Comparison of ENCODE assay signal across 9 cellular contexts in the genomic region with DNA sequence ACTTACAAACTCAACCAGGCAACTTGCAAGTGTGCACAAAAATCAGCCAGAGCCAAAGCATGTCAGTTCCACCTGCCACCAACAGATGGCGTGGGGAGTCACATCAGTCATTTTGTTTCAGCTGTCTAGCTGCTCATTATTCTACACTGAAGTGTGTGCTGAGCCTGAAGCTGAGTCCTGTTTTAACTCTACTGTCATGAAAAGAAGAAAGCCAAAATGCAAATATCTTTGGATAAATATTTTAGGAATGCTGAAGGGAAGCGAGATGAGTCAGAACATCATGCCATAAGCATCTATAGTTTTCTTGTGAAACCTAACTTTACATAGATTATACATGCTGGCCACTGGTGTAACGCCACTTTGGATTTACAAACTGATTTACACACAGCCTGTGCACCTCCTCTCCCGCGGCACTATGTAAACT.
A peak's percentile ranks its signal among the peaks of the same experiment; 100 is the strongest.
DNase-seq lines count a peak whose midpoint lies in the region; ATAC-seq, FAIRE-seq and TF ChIP-seq lines count a peak whose summit lies in the region.
"Had no signal": no experiment of that assay in that cellular context is flagged by ENCODE, and none has a peak within 500 bp of the region (broad histone marks: within the 10 kb centered on the region; RNA-seq: fewer than 3 reads in every experiment).

No MANE protein-coding gene starts in this region.

- no peaks in the 10 kb centered on the region for H3K36me3 Mint-ChIP-seq in activated naive CD4-positive, alpha-beta T cell treated with anti-CD3 and anti-CD28 coated beads, Interleukin-2, amount 50 U/mL, for 72 hours
- peaks cover 10% of the 10 kb centered on the region for H3K36me3 Mint-ChIP-seq in progenitor cell of endocrine pancreas (ENCODE audit: insufficient read depth)

- H3K4me1 Mint-ChIP-seq in progenitor cell of endocrine pancreas (ENCODE audit: low read depth) = peaks cover 2% of the 10 kb centered on the region
- H3K4me1 Mint-ChIP-seq: activated naive CD4-positive, alpha-beta T cell treated with anti-CD3 and anti-CD28 coated beads, Interleukin-2, amount 50 U/mL, for 24 hours had no signal

- no peaks in the 10 kb centered on the region for H3K9me3 Mint-ChIP-seq in activated naive CD4-positive, alpha-beta T cell treated with anti-CD3 and anti-CD28 coated beads, Interleukin-2, amount 50 U/mL, for 72 hours
- H3K9me3 Mint-ChIP-seq in progenitor cell of endocrine pancreas (ENCODE audit: low read depth) = no peaks in the 10 kb centered on the region
- H3K9me3 Mint-ChIP-seq: activated naive CD4-positive, alpha-beta T cell treated with anti-CD3 and anti-CD28 coated beads, Interleukin-2, amount 50 U/mL, for 24 hours had no signal

- H3K27me3 Mint-ChIP-seq in progenitor cell of endocrine pancreas = no peaks in the 10 kb centered on the region
- H3K27me3 Mint-ChIP-seq: activated naive CD4-positive, alpha-beta T cell treated with anti-CD3 and anti-CD28 coated beads, Interleukin-2, amount 50 U/mL, for 24 hours had no signal

- H3K27ac Mint-ChIP-seq in activated naive CD4-positive, alpha-beta T cell treated with anti-CD3 and anti-CD28 coated beads, Interleukin-2, amount 50 U/mL, for 72 hours = no peak overlapping the region
- H3K27ac Mint-ChIP-seq in progenitor cell of endocrine pancreas = no peak overlapping the region

- ATAC-seq in activated naive CD4-positive, alpha-beta T cell treated with anti-CD3 and anti-CD28 coated beads, Interleukin-2, amount 50 U/mL, for 72 hours = peak; percentile 40 to 59
- ATAC-seq in Right ventricle myocardium inferior = peak; percentile 74
- ATAC-seq in HG02588 (IDR thresholded peaks at IDR 0.05; ENCODE audit: unreplicated experiment) = no peak

- peak; percentile 65 for DNase-seq in DMS53 (lab: John Stamatoyannopoulos, UW)
- peak; percentile 27 to 42 for DNase-seq in SHP77 (lab: John Stamatoyannopoulos, UW)
- peak; percentile 61 to 66 for DNase-seq in activated naive CD4-positive, alpha-beta T cell treated with anti-CD3 and anti-CD28 coated beads, Interleukin-2, amount 50 U/mL, for 72 hours (ENCODE audit: low spot score in 2 of 2)
- peak; percentile 67 for DNase-seq in Right ventricle myocardium inferior (ENCODE audit: missing footprints)
- DNase-seq in progenitor cell of endocrine pancreas (ENCODE audit: low spot score, unreplicated experiment) = peak; percentile 63
- DNase-seq in urothelium cell line (ENCODE audit: low spot score) = peak; percentile 79

- intact Hi-C loops in Right ventricle myocardium inferior (cut with DNase I) = loop anchor here (1.0 to 5.0 kb wide), 2 partner anchors 96 to 177 kb away; no protein-coding TSS in a partner anchor

- TF ChIP-seq CTCF in LNCAP (IDR thresholded peaks at IDR 0.05) = peak; percentile 95
- peak; percentile 88 for TF ChIP-seq CTCF in progenitor cell of endocrine pancreas (IDR thresholded peaks at IDR 0.05; ENCODE audit: unreplicated experiment)

- FAIRE-seq in urothelium cell line (lab: Jason Lieb, UNC) = no peak

- H3K4me3 Mint-ChIP-seq in progenitor cell of endocrine pancreas (ENCODE audit: low read depth) = no peak overlapping the region
- H3K4me3 Mint-ChIP-seq: activated naive CD4-positive, alpha-beta T cell treated with anti-CD3 and anti-CD28 coated beads, Interleukin-2, amount 50 U/mL, for 24 hours had no signal
